17 cellular contexts compared by ENCODE assay signal in genomic region chr3:73569246-73569760, GRCh38. TPM values are rescaled to one million over a fixed set of nuclear protein-coding genes. Genes with fewer than 3 reads are reported as not detected.
DNase-seq lines count a peak whose midpoint lies in the region; ATAC-seq and TF ChIP-seq lines count a peak whose summit lies in the region.
"Had no signal": no experiment of that assay in that cellular context is flagged by ENCODE, and none has a peak within 500 bp of the region (broad histone marks: within the 10 kb centered on the region; RNA-seq: fewer than 3 reads in every experiment).

No MANE protein-coding gene starts in this region.

- no peaks in the 10 kb centered on the region for H3K27me3 ChIP-seq in hepatocyte
- H3K27me3 ChIP-seq in psoas muscle (ENCODE audit: insufficient read depth in 3 of 3, low read length in 2 of 3), result no peaks in the 10 kb centered on the region
- H3K27me3 ChIP-seq: BLaER1 treated with 17β-estradiol and CSF1 and Interleukin-3, amounts not matched to agents 10 nM and 100 nM had no signal

- H3K27ac Mint-ChIP-seq in activated CD4-positive, alpha-beta T cell treated with anti-CD3 and anti-CD28 coated beads, Interleukin-2, amount 10 ng/mL, durations not matched to agents 24 days and 14 days, result no peak overlapping the region

- TF ChIP-seq CTCF in hepatocyte (IDR thresholded peaks at IDR 0.05; ENCODE audit: poor library complexity) (no peak), psoas muscle (IDR thresholded peaks at IDR 0.05) (no peak)

- ATAC-seq in psoas muscle, result peak in 2 of 4 donors; percentile 11 to 16
- ATAC-seq in HG02588 (IDR thresholded peaks at IDR 0.05; ENCODE audit: unreplicated experiment), result no peak

- no peaks in the 10 kb centered on the region for H3K36me3 Mint-ChIP-seq in activated CD4-positive, alpha-beta T cell treated with anti-CD3 and anti-CD28 coated beads, Interleukin-2, amount 10 ng/mL, durations not matched to agents 24 days and 14 days (ENCODE audit: low read depth)

- intact Hi-C loops in psoas muscle (cut with DNase I), result loop anchor here in 1 of 2 donors (5.0 kb wide), 1 partner anchor 53 kb away; the partner anchor contains the start of gene PDZRN3
- intact Hi-C loops in activated CD4-positive, alpha-beta T cell treated with anti-CD3 and anti-CD28 coated beads, Interleukin-2, amount 10 ng/mL, durations not matched to agents 24 days and 14 days (cut with micrococcal nuclease), result no loop called here

- H3K4me3 ChIP-seq in hepatocyte (no peak overlapping the region), psoas muscle (no peak overlapping the region)
- H3K4me3 ChIP-seq: BLaER1 treated with 17β-estradiol and CSF1 and Interleukin-3, amounts not matched to agents 10 nM and 100 nM had no signal

- WGBS in hepatocyte (ENCODE audit: low lambda C conversion rate, missing lambda C conversion rate), result 69% methylated on average over 8 of the region's 8 CpGs
- WGBS in psoas muscle, 3 donors, result 61 to 78% (median 61%) methylated on average over 8 of the region's 8 CpGs

- H2AFZ ChIP-seq in hepatocyte, result no peak overlapping the region

- H3K9me2 ChIP-seq in hepatocyte (replicated peaks; ENCODE audit: insufficient read depth), result no peaks in the 10 kb centered on the region

- DNase-seq in activated gamma-delta T cell (lab: John Stamatoyannopoulos, UW), result peak; percentile 2
- DNase-seq in activated gamma-delta T cell treated with Interleukin-2 at 50 U/mL for 16 hours, result no peak
- peak; percentile 46 for DNase-seq in hepatocyte (ENCODE audit: low spot score)
- DNase-seq in psoas muscle, result no peak
- no peak for DNase-seq in AG08395 (ENCODE audit: low spot score)
- no peak for DNase-seq in NCI-H2029 (lab: John Stamatoyannopoulos, UW)
- DNase-seq in activated CD4-positive, alpha-beta T cell treated with anti-CD3 and anti-CD28 coated beads, Interleukin-2, amount 10 ng/mL, durations not matched to agents 24 days and 14 days, result no peak
- DNase-seq: 8988T, EL, KG1, MM.1S, NCI-H1105 treated with DMSO at 0.1 percent for 48 hours, NCI-H1930, NCI-H2171 treated with DMSO at 0.1 percent for 48 hours, NCI-H510A treated with DMSO at 0.1 percent for 48 hours had no signal

- H3K4me1 ChIP-seq in hepatocyte (ENCODE audit: insufficient read depth), result peaks cover 40% of the 10 kb centered on the region
- peaks cover 46% of the 10 kb centered on the region for H3K4me1 ChIP-seq in psoas muscle
- H3K4me1 ChIP-seq: BLaER1 treated with 17β-estradiol and CSF1 and Interleukin-3, amounts not matched to agents 10 nM and 100 nM had no signal

- H3K9me3 ChIP-seq in hepatocyte (ENCODE audit: low read depth), result no peaks in the 10 kb centered on the region
- no peaks in the 10 kb centered on the region for H3K9me3 ChIP-seq in psoas muscle
- H3K9me3 ChIP-seq: BLaER1 treated with 17β-estradiol and CSF1 and Interleukin-3, amounts not matched to agents 10 nM and 100 nM had no signal

- H3K4me2 ChIP-seq in hepatocyte, result no peak overlapping the region
- H3K4me2 ChIP-seq: BLaER1 treated with 17β-estradiol and CSF1 and Interleukin-3, amounts not matched to agents 10 nM and 100 nM had no signal

- H3K36me3 ChIP-seq in hepatocyte (replicated peaks; ENCODE audit: insufficient read depth, low read depth) (no peaks in the 10 kb centered on the region), psoas muscle (ENCODE audit: insufficient read depth in 1 of 2, low read depth in 1 of 2) (no peaks in the 10 kb centered on the region)
- H3K36me3 ChIP-seq: BLaER1 treated with 17β-estradiol and CSF1 and Interleukin-3, amounts not matched to agents 10 nM and 100 nM had no signal

- H3K9me3 Mint-ChIP-seq in activated CD4-positive, alpha-beta T cell treated with anti-CD3 and anti-CD28 coated beads, Interleukin-2, amount 10 ng/mL, durations not matched to agents 24 days and 14 days, result no peaks in the 10 kb centered on the region

- H3K27ac ChIP-seq in hepatocyte (peak overlapping the region; percentile 61), psoas muscle (peak overlapping the region; percentile 80)
- H3K27ac ChIP-seq: BLaER1 treated with 17β-estradiol and CSF1 and Interleukin-3, amounts not matched to agents 10 nM and 100 nM had no signal

- H3K79me2 ChIP-seq in hepatocyte, result peaks cover 72% of the 10 kb centered on the region

- H4K20me1 ChIP-seq in hepatocyte (ENCODE audit: insufficient read depth, poor library complexity, severe bottlenecking), result peaks cover 21% of the 10 kb centered on the region
- H4K20me1 ChIP-seq: BLaER1 treated with 17β-estradiol and CSF1 and Interleukin-3, amounts not matched to agents 10 nM and 100 nM had no signal

- peaks cover 21% of the 10 kb centered on the region for H3K27me3 Mint-ChIP-seq in activated CD4-positive, alpha-beta T cell treated with anti-CD3 and anti-CD28 coated beads, Interleukin-2, amount 10 ng/mL, durations not matched to agents 24 days and 14 days

- H3K4me1 Mint-ChIP-seq in activated CD4-positive, alpha-beta T cell treated with anti-CD3 and anti-CD28 coated beads, Interleukin-2, amount 10 ng/mL, durations not matched to agents 24 days and 14 days, result no peaks in the 10 kb centered on the region

- no peak overlapping the region for H3K4me3 Mint-ChIP-seq in activated CD4-positive, alpha-beta T cell treated with anti-CD3 and anti-CD28 coated beads, Interleukin-2, amount 10 ng/mL, durations not matched to agents 24 days and 14 days

RNA-seq across cellular contexts. Expression of gene PDZRN3, which starts 55.4 kb away (rescaled TPM):
- total RNA-seq in hepatocyte (42.9 and 48.2 TPM in 2 replicates), psoas muscle (10 to 100 TPM; 13.2 to 39.3 (median 17.2) TPM)
- polyA plus RNA-seq in hepatocyte (60.5 and 62.3 TPM in 2 replicates), psoas muscle (10 to 100 TPM in 2 of 3 donors, 1 to 10 TPM in 1; 2.5 to 18.0 (median 13.4) TPM)
- total RNA-seq in activated CD4-positive, alpha-beta T cell treated with anti-CD3 and anti-CD28 coated beads, Interleukin-2, amount 10 ng/mL, durations not matched to agents 24 days and 14 days, result not detected in 2 replicates

Comparison
In these comparisons a context has a peak if more than half of its experiments do, and no peak if none do; other contexts are left out.
1. DNase-seq: peak in activated gamma-delta T cell (single experiment) and hepatocyte (single experiment); none in activated gamma-delta T cell treated with Interleukin-2 at 50 U/mL for 16 hours (single experiment), psoas muscle (0 of 2), AG08395 (single experiment), NCI-H2029 (single experiment) and activated CD4-positive, alpha-beta T cell treated with anti-CD3 and anti-CD28 coated beads, Interleukin-2, amount 10 ng/mL, durations not matched to agents 24 days and 14 days (single experiment).
2. RNA of gene PDZRN3, which starts 55.4 kb away (total RNA-seq): 42.9 to 48.2 TPM in hepatocyte and 13.2 to 39.3 TPM in psoas muscle; not detected in activated CD4-positive, alpha-beta T cell treated with anti-CD3 and anti-CD28 coated beads, Interleukin-2, amount 10 ng/mL, durations not matched to agents 24 days and 14 days; every median in the first group is over 10 times any median in the second.